In genomic region chr12:71840226-71840847, GRCh38 we compare ENCODE assay signal across 1 cellular context.
TF ChIP-seq lines count a peak whose summit lies in the region.

No MANE protein-coding gene starts in this region.

TF ChIP-seq in GM23338, 12 proteins besides CTCF, POLR2A, EP300 and RAD21 (continued from another document):
- no peak for TF ChIP-seq ZNF462 (CRISPR knock-in tag; IDR thresholded peaks at IDR 0.05)
- TF ChIP-seq ZNF331 (CRISPR knock-in tag; IDR thresholded peaks at IDR 0.05; ENCODE audit: low read depth) = no peak
- no peak for TF ChIP-seq POLR2AphosphoS5 (IDR thresholded peaks at IDR 0.05; ENCODE audit: low read depth)
- TF ChIP-seq EZH2 (IDR thresholded peaks at IDR 0.05; ENCODE audit: low read depth, unreplicated experiment) = no peak
TF ChIP-seq in GM23338: peak in this region for 0.
